In the genomic region with DNA sequence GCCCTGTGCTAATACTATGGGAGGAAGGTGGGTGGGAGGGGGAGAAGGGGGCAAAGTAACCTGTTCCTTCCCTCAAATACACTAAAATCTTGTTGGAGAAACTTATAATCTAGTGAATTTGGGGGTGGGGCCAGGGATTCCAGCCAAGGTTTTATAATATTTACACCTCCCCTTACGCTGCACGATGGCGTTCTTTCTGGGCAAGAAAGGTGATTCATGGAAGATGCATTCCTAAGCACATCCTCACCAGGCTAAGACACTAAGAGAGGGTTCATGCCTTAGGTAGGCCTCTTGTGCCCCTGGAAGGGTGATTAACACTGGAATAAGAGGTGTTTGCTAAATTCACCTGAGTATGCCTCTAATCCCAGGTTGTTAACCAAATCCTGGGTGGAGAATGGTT, we compare ENCODE assay signal across 21 cellular contexts.
DNase-seq lines count a peak whose midpoint lies in the region; ATAC-seq and TF ChIP-seq lines count a peak whose summit lies in the region.
"Had no signal": no experiment of that assay in that cellular context is flagged by ENCODE, and none has a peak within 500 bp of the region (broad histone marks: within the 10 kb centered on the region; RNA-seq: fewer than 3 reads in every experiment).

No MANE protein-coding gene starts in this region.

- DNase-seq in HPDE6-E6E7 (ENCODE audit: extremely low spot score), result peak; percentile 88
- no peak for DNase-seq in smooth muscle cell (lab: John Stamatoyannopoulos, UW; ENCODE audit: unreplicated experiment)
- DNase-seq in DMS114 treated with DMSO at 0.1 percent for 48 hours (lab: John Stamatoyannopoulos, UW; ENCODE audit: unreplicated experiment), result no peak
- DNase-seq in Right ventricle myocardium superior, result no peak
- DNase-seq in T-helper 2 cell, result no peak
- DNase-seq: ACHN; CD4-positive, alpha-beta T cell; GDM1; H9; IMR-90; Kasumi-1; MV-4-11; NCI-H1436; NCI-H526 treated with DMSO at 0.1 percent for 48 hours; NK-92 treated with Interleukin-12 subunit alpha and Interleukin-12 subunit beta, amount 100 ng/mL, for 24 hours; OCI-M1 had no signal

- WGBS in smooth muscle cell (ENCODE audit: low lambda C conversion rate), result 69% methylated on average over 3 of the region's 3 CpGs

- H3K27ac ChIP-seq in VCaP, result peak overlapping the region; percentile 84
- peak overlapping the region; percentile 67 for H3K27ac ChIP-seq in smooth muscle cell (ENCODE audit: low read depth)

- no peaks in the 10 kb centered on the region for H3K36me3 ChIP-seq in smooth muscle cell (ENCODE audit: low read depth)

- no peak overlapping the region for H3K4me2 ChIP-seq in smooth muscle cell

- H2AFZ ChIP-seq in smooth muscle cell (ENCODE audit: low read depth), result no peak overlapping the region

- intact Hi-C loops in Right ventricle myocardium superior (cut with DNase I), result no loop called here

- H3F3A ChIP-seq in smooth muscle cell (ENCODE audit: low read depth), result no peaks in the 10 kb centered on the region

- ATAC-seq in esophagus mucosa, result peak; percentile 83
- ATAC-seq in Right ventricle myocardium superior (ENCODE audit: poor library complexity), result no peak
- ATAC-seq in HG03025 (IDR thresholded peaks at IDR 0.05; ENCODE audit: low FRiP score, unreplicated experiment), result no peak
- ATAC-seq: Right ventricle myocardium inferior, SK-N-SH treated with all-trans-retinoic acid at 6 μM for 48 hours had no signal

- no peaks in the 10 kb centered on the region for H4K20me1 ChIP-seq in smooth muscle cell (ENCODE audit: low read depth)

- H3K9ac ChIP-seq in smooth muscle cell (ENCODE audit: low read depth), result peak overlapping the region; percentile 35

- no peak overlapping the region for H3K4me3 ChIP-seq in smooth muscle cell

- TF ChIP-seq CTCF in VCaP (conservative IDR thresholded peaks at IDR 0.05) (no peak), smooth muscle cell (IDR thresholded peaks at IDR 0.05; ENCODE audit: borderline replicate concordance, insufficient read depth, poor library complexity, severe bottlenecking) (no peak)

- no peaks in the 10 kb centered on the region for H3K79me2 ChIP-seq in smooth muscle cell (ENCODE audit: low read depth)

- H3K4me1 ChIP-seq in smooth muscle cell (ENCODE audit: low read depth), result peaks cover 4% of the 10 kb centered on the region

- no peaks in the 10 kb centered on the region for H3K27me3 ChIP-seq in smooth muscle cell (ENCODE audit: low read depth)

- no peaks in the 10 kb centered on the region for H3K9me3 ChIP-seq in smooth muscle cell (replicated peaks; ENCODE audit: low read depth)
